Comparison of ENCODE assay signal across 8 cellular contexts in the genomic region with DNA sequence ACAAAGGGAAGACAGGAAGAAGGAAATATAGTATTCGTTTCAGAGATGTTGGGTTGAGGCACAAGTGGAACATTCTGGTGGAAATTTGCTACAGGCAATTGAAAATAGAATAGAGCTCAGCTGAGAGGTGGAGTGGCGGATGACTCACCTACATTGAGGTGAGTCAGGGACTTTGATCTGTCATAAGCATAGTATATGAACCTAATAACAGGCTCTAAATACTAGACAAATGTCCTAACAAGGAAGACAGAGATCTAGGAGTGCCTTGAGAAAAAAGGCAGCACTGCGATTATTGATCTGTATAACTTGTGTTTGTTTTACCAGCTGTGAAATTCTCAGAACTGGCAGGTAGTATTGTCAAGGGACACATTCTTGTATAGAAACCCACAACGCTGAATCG. TPM values are rescaled to one million over a fixed set of nuclear protein-coding genes. Genes with fewer than 3 reads are reported as not detected.
DNase-seq lines count a peak whose midpoint lies in the region; ATAC-seq and TF ChIP-seq lines count a peak whose summit lies in the region.

No MANE protein-coding gene starts in this region.

- no peak for TF ChIP-seq POLR2A in adrenal gland (IDR thresholded peaks at IDR 0.05)

- H3K27ac ChIP-seq in OCI-LY3 (ENCODE audit: low read length) (no peak overlapping the region), adrenal gland (peak overlapping the region in 4 of 5 donors; percentile 90 to 99 (median 98))

- 36 to 42% (median 40%) methylated on average over 5 of the region's 5 CpGs for WGBS in adrenal gland, 4 donors

- peaks cover 26% of the 10 kb centered on the region for H4K20me1 ChIP-seq in OCI-LY3 (ENCODE audit: insufficient read depth, low read length)

- no peak for ATAC-seq in HG03469 (IDR thresholded peaks at IDR 0.05; ENCODE audit: unreplicated experiment)

- H3K79me2 ChIP-seq in OCI-LY3 (ENCODE audit: low read length), result peaks cover 40% of the 10 kb centered on the region

- DNase-seq in GM06990 (ENCODE audit: extremely low read depth, insufficient read length) (no peak), adrenal gland (peak in 6 of 7 donors; percentile 35 to 71 (median 62)), kidney glomerular epithelial cell (lab: John Stamatoyannopoulos, UW) (peak; percentile 63), NCI-H1048 (lab: John Stamatoyannopoulos, UW) (no peak), NCI-H146 treated with DMSO at 0.1 percent for 48 hours (lab: John Stamatoyannopoulos, UW; ENCODE audit: unreplicated experiment) (no peak)
- peak; percentile 66 for DNase-seq in stimulated activated CD4-positive, alpha-beta T cell treated with anti-CD3 and anti-CD28 coated beads, Interleukin-4, amount 100 ng/mL, for 24 hours

- H3K4me3 ChIP-seq in GM06990 (replicated peaks; ENCODE audit: low read depth, low read length), result peak overlapping the region; percentile 88
- H3K4me3 ChIP-seq in OCI-LY3 (ENCODE audit: low read length), result peak overlapping the region; percentile 93
- H3K4me3 ChIP-seq in adrenal gland, result peak overlapping the region in 1 of 4 donors; percentile 81

- H3K9me3 ChIP-seq in OCI-LY3 (ENCODE audit: insufficient read depth, low read length), result no peaks in the 10 kb centered on the region
- no peaks in the 10 kb centered on the region for H3K9me3 ChIP-seq in adrenal gland (replicated peaks in 1 of 3)

- H3K9ac ChIP-seq in OCI-LY3 (ENCODE audit: low read length), result peak overlapping the region; percentile 66

- H3K4me1 ChIP-seq in OCI-LY3 (ENCODE audit: low read length) (peaks cover 23% of the 10 kb centered on the region), adrenal gland (replicated peaks in 1 of 2) (peaks cover 21 to 33% of the 10 kb centered on the region in 2 donors)

- intact Hi-C loops in adrenal gland (cut with DNase I), result no loop called here

- H3K27me3 ChIP-seq in GM06990 (replicated peaks; ENCODE audit: control insufficient read depth, insufficient read depth, low read length), result no peaks in the 10 kb centered on the region
- H3K27me3 ChIP-seq in OCI-LY3 (ENCODE audit: low read depth, low read length), result no peaks in the 10 kb centered on the region
- no peaks in the 10 kb centered on the region for H3K27me3 ChIP-seq in adrenal gland

- H2AFZ ChIP-seq in OCI-LY3 (ENCODE audit: low read depth, low read length), result peak overlapping the region; percentile 99

- peak overlapping the region; percentile 92 for H3K4me2 ChIP-seq in OCI-LY3 (ENCODE audit: low read length)

- no peaks in the 10 kb centered on the region for H3K36me3 ChIP-seq in GM06990 (ENCODE audit: control insufficient read depth, insufficient read depth, low read length)
- H3K36me3 ChIP-seq in OCI-LY3 (replicated peaks; ENCODE audit: low read depth, low read length), result no peaks in the 10 kb centered on the region
- no peaks in the 10 kb centered on the region for H3K36me3 ChIP-seq in adrenal gland (replicated peaks in 1 of 2)

- TF ChIP-seq CTCF in GM06990 (IDR thresholded peaks at IDR 0.05; ENCODE audit: insufficient read depth, low read length, poor library complexity, severe bottlenecking) (no peak), OCI-LY3 (IDR thresholded peaks at IDR 0.05; ENCODE audit: low read depth, low read length) (no peak), adrenal gland (IDR thresholded peaks at IDR 0.05) (no peak)

RNA-seq across cellular contexts. Expression of gene IFRD1, which starts 0.9 kb away (rescaled TPM):
- total RNA-seq in adrenal gland, result 10 to 100 TPM; 28.6 to 57.0 (median 49.1) TPM
- polyA plus RNA-seq in adrenal gland, result 10 to 100 TPM; 20.5 to 86.2 (median 74.1) TPM

RNA-seq across cellular contexts. Expression of gene LSMEM1, which starts 31.4 kb away (rescaled TPM):
- total RNA-seq in adrenal gland, result 1 to 10 TPM in 3 of 8 donors, under 1 TPM in 4, not detected in 1; 0.60 to 3.3 (median 0.96) TPM
- polyA plus RNA-seq in adrenal gland, result 1 to 10 TPM; 1.1 to 9.5 (median 5.7) TPM

Comparison
In these comparisons a context has a peak if more than half of its experiments do, and no peak if none do; other contexts are left out.
1. DNase-seq: peak in adrenal gland (6 of 7), kidney glomerular epithelial cell (single experiment) and stimulated activated CD4-positive, alpha-beta T cell treated with anti-CD3 and anti-CD28 coated beads, Interleukin-4, amount 100 ng/mL, for 24 hours (single experiment); none in GM06990 (single experiment), NCI-H1048 (single experiment) and NCI-H146 treated with DMSO at 0.1 percent for 48 hours (single experiment).